9 cellular contexts compared by ENCODE assay signal in genomic region chr11:35682230-35683195, GRCh38. TPM values are rescaled to one million over a fixed set of nuclear protein-coding genes. Genes with fewer than 3 reads are reported as not detected.
A peak's percentile ranks its signal among the peaks of the same experiment; 100 is the strongest.
DNase-seq lines count a peak whose midpoint lies in the region; ATAC-seq, FAIRE-seq and TF ChIP-seq lines count a peak whose summit lies in the region.
"Had no signal": no experiment of that assay in that cellular context is flagged by ENCODE, and none has a peak within 500 bp of the region (broad histone marks: within the 10 kb centered on the region; RNA-seq: fewer than 3 reads in every experiment).

No MANE protein-coding gene starts in this region.

- H3K4me3 ChIP-seq in astrocyte (ENCODE audit: insufficient read depth, low read depth, low read length), result no peak overlapping the region

- ATAC-seq in memory B cell (ENCODE audit: low read depth) (no peak), GM21526 (IDR thresholded peaks at IDR 0.05; ENCODE audit: low FRiP score, unreplicated experiment) (no peak)

- peaks cover 5% of the 10 kb centered on the region for H3K36me3 ChIP-seq in astrocyte (ENCODE audit: insufficient read depth, low read length)

- CTCF ChIA-PET in activated naive CD4-positive, alpha-beta T cell treated with anti-CD3 and anti-CD28 coated beads, Interleukin-2, amount 10 ng/mL, durations not matched to agents 7 days and 5 days (lab: Charles Lee), result interaction anchor here (0.6 to 0.8 kb wide), 3 partner anchors 135 to 210 kb away, joined by 3 read pairs; no protein-coding TSS in a partner anchor

- H3K9me3 ChIP-seq in astrocyte (ENCODE audit: insufficient read depth, low read depth, low read length), result no peaks in the 10 kb centered on the region

- no peak overlapping the region for H3K27ac ChIP-seq in astrocyte (ENCODE audit: low read depth, low read length)

- no peaks in the 10 kb centered on the region for H3K27me3 ChIP-seq in astrocyte (ENCODE audit: insufficient read depth, low read length)

- no peak overlapping the region for H2AFZ ChIP-seq in astrocyte (ENCODE audit: low read depth, low read length)

- FAIRE-seq in astrocyte (lab: Jason Lieb, UNC), result no peak
- FAIRE-seq: keratinocyte had no signal

- H3K4me3 Mint-ChIP-seq in astrocyte (ENCODE audit: unreplicated experiment) (no peak overlapping the region), memory B cell (no peak overlapping the region)
- H3K4me3 Mint-ChIP-seq in activated naive CD4-positive, alpha-beta T cell treated with anti-CD3 and anti-CD28 coated beads, Interleukin-2, amount 10 ng/mL, durations not matched to agents 7 days and 5 days, result no peak overlapping the region

- H3K27ac Mint-ChIP-seq in astrocyte (ENCODE audit: unreplicated experiment) (peak overlapping the region; percentile 84), memory B cell (peak overlapping the region; percentile 18)
- no peak overlapping the region for H3K27ac Mint-ChIP-seq in activated naive CD4-positive, alpha-beta T cell treated with anti-CD3 and anti-CD28 coated beads, Interleukin-2, amount 10 ng/mL, durations not matched to agents 7 days and 5 days

- no peaks in the 10 kb centered on the region for H3K9me3 Mint-ChIP-seq in astrocyte (ENCODE audit: unreplicated experiment)
- H3K9me3 Mint-ChIP-seq in memory B cell, result no peaks in the 10 kb centered on the region
- H3K9me3 Mint-ChIP-seq in activated naive CD4-positive, alpha-beta T cell treated with anti-CD3 and anti-CD28 coated beads, Interleukin-2, amount 10 ng/mL, durations not matched to agents 7 days and 5 days, result no peaks in the 10 kb centered on the region

- peaks cover 71% of the 10 kb centered on the region for H4K20me1 ChIP-seq in astrocyte (ENCODE audit: insufficient read depth, low read length)

- H3K4me2 ChIP-seq in astrocyte (ENCODE audit: low read length), result peak overlapping the region; percentile 8

- H3K36me3 Mint-ChIP-seq in astrocyte (ENCODE audit: low read depth, unreplicated experiment) (peaks cover 12% of the 10 kb centered on the region), memory B cell (peaks cover 17% of the 10 kb centered on the region)
- H3K36me3 Mint-ChIP-seq in activated naive CD4-positive, alpha-beta T cell treated with anti-CD3 and anti-CD28 coated beads, Interleukin-2, amount 10 ng/mL, durations not matched to agents 7 days and 5 days, result peaks cover 21% of the 10 kb centered on the region

- no peak overlapping the region for H3K9ac ChIP-seq in astrocyte (ENCODE audit: low read length)

- H3K27me3 Mint-ChIP-seq in astrocyte (ENCODE audit: low read depth, unreplicated experiment), result no peaks in the 10 kb centered on the region
- H3K27me3 Mint-ChIP-seq in memory B cell, result no peaks in the 10 kb centered on the region
- no peaks in the 10 kb centered on the region for H3K27me3 Mint-ChIP-seq in activated naive CD4-positive, alpha-beta T cell treated with anti-CD3 and anti-CD28 coated beads, Interleukin-2, amount 10 ng/mL, durations not matched to agents 7 days and 5 days

- peaks cover 72% of the 10 kb centered on the region for H3K79me2 ChIP-seq in astrocyte (ENCODE audit: insufficient read depth, low read length)

- DNase-seq in AG20443 (ENCODE audit: low spot score) (peak; percentile 22), NCI-H1436 treated with DMSO at 0.1 percent for 48 hours (lab: John Stamatoyannopoulos, UW) (peak; percentile 29), astrocyte (ENCODE audit: low read depth) (peak; percentile 11), memory B cell (ENCODE audit: low spot score in 2 of 2) (no peak), NK-92 (lab: John Stamatoyannopoulos, UW; ENCODE audit: unreplicated experiment) (no peak)
- no peak for DNase-seq in activated T-cell treated with anti-CD3 and anti-CD28 coated beads, Interleukin-2, amount 50 U/mL, for 1 hour
- no peak for DNase-seq in activated naive CD4-positive, alpha-beta T cell treated with anti-CD3 and anti-CD28 coated beads, Interleukin-2, amount 10 ng/mL, durations not matched to agents 7 days and 5 days

- TF ChIP-seq CTCF in astrocyte (IDR thresholded peaks at IDR 0.05; ENCODE audit: insufficient read depth, low read depth, low read length), result no peak

- H3K4me1 ChIP-seq in astrocyte (ENCODE audit: insufficient read depth, low read length), result peaks cover under 1% of the 10 kb centered on the region

- H3K4me1 Mint-ChIP-seq in astrocyte (ENCODE audit: low read depth, unreplicated experiment), result peaks cover 24% of the 10 kb centered on the region
- peaks cover 45% of the 10 kb centered on the region for H3K4me1 Mint-ChIP-seq in memory B cell
- peaks cover 12% of the 10 kb centered on the region for H3K4me1 Mint-ChIP-seq in activated naive CD4-positive, alpha-beta T cell treated with anti-CD3 and anti-CD28 coated beads, Interleukin-2, amount 10 ng/mL, durations not matched to agents 7 days and 5 days

RNA-seq across cellular contexts. Expression of gene TRIM44, which starts 19.9 kb away (rescaled TPM):
- total RNA-seq in astrocyte, result 61.0 and 62.4 TPM in 2 replicates

Comparison
In these comparisons a context has a peak if more than half of its experiments do, and no peak if none do; other contexts are left out.
1. DNase-seq: peak in AG20443 (single experiment), NCI-H1436 treated with DMSO at 0.1 percent for 48 hours (single experiment) and astrocyte (single experiment); none in memory B cell (0 of 2), NK-92 (single experiment), activated T-cell treated with anti-CD3 and anti-CD28 coated beads, Interleukin-2, amount 50 U/mL, for 1 hour (single experiment) and activated naive CD4-positive, alpha-beta T cell treated with anti-CD3 and anti-CD28 coated beads, Interleukin-2, amount 10 ng/mL, durations not matched to agents 7 days and 5 days (single experiment).